In genomic region chr4:70734971-70735370, GRCh38 we compare ENCODE assay signal across 8 cellular contexts. TPM values are rescaled to one million over a fixed set of nuclear protein-coding genes. Genes with fewer than 3 reads are reported as not detected.
DNase-seq lines count a peak whose midpoint lies in the region; ATAC-seq lines count a peak whose summit lies in the region.

No MANE protein-coding gene starts in this region.

- H3K36me3 Mint-ChIP-seq in activated CD4-positive, alpha-beta T cell treated with anti-CD3 and anti-CD28 coated beads, Interleukin-2, amount 10 ng/mL, durations not matched to agents 7 days and 5 days (ENCODE audit: low read depth) = no peaks in the 10 kb centered on the region
- no peaks in the 10 kb centered on the region for H3K36me3 Mint-ChIP-seq in T-helper 17 cell (ENCODE audit: low read depth)

- H3K27ac Mint-ChIP-seq in activated CD4-positive, alpha-beta T cell treated with anti-CD3 and anti-CD28 coated beads, Interleukin-2, amount 10 ng/mL, durations not matched to agents 7 days and 5 days = peak overlapping the region; percentile 94
- H3K27ac Mint-ChIP-seq in T-helper 17 cell = peak overlapping the region; percentile 92

- POLR2A ChIA-PET in activated CD4-positive, alpha-beta T cell treated with anti-CD3 and anti-CD28 coated beads, Interleukin-2, amount 10 ng/mL, durations not matched to agents 7 days and 5 days (lab: Charles Lee) = interaction anchor here (0.5 to 0.9 kb wide), 5 partner anchors 13 to 85 kb away, joined by 3 to 7 read pairs (median 3); partner anchors contain the start of gene RUFY3

- no peaks in the 10 kb centered on the region for H3K9me3 ChIP-seq in T-helper 17 cell (ENCODE audit: control insufficient read depth, low read length, poor library complexity, severe bottlenecking)

- CTCF ChIA-PET in activated CD4-positive, alpha-beta T cell treated with anti-CD3 and anti-CD28 coated beads, Interleukin-2, amount 10 ng/mL, durations not matched to agents 7 days and 5 days (lab: Charles Lee) = interaction anchor here (0.8 to 2.6 kb wide), 11 partner anchors 9 to 103 kb away, joined by 3 to 10 read pairs (median 5); partner anchors contain the start of gene UTP3

- H3K9me3 Mint-ChIP-seq in activated CD4-positive, alpha-beta T cell treated with anti-CD3 and anti-CD28 coated beads, Interleukin-2, amount 10 ng/mL, durations not matched to agents 7 days and 5 days = no peaks in the 10 kb centered on the region

- ATAC-seq in T-helper 17 cell (peak; percentile 45), HG03097 (IDR thresholded peaks at IDR 0.05; ENCODE audit: low FRiP score, unreplicated experiment) (no peak), HG03521 (IDR thresholded peaks at IDR 0.05; ENCODE audit: unreplicated experiment) (no peak)
- peak; percentile 37 for ATAC-seq in stimulated activated naive CD8-positive, alpha-beta T cell treated with anti-CD3 and anti-CD28 coated beads, Interleukin-15, Interleukin-2, amounts not matched to agents 100 U/mL and 50 U/mL, for 24 hours

- H3K27me3 Mint-ChIP-seq in activated CD4-positive, alpha-beta T cell treated with anti-CD3 and anti-CD28 coated beads, Interleukin-2, amount 10 ng/mL, durations not matched to agents 7 days and 5 days = no peaks in the 10 kb centered on the region
- no peaks in the 10 kb centered on the region for H3K27me3 Mint-ChIP-seq in T-helper 17 cell

- peak overlapping the region; percentile 73 for H3K4me3 Mint-ChIP-seq in activated CD4-positive, alpha-beta T cell treated with anti-CD3 and anti-CD28 coated beads, Interleukin-2, amount 10 ng/mL, durations not matched to agents 7 days and 5 days
- H3K4me3 Mint-ChIP-seq in T-helper 17 cell = peak overlapping the region; percentile 91

- H3K4me1 Mint-ChIP-seq in activated CD4-positive, alpha-beta T cell treated with anti-CD3 and anti-CD28 coated beads, Interleukin-2, amount 10 ng/mL, durations not matched to agents 7 days and 5 days = peaks cover 47% of the 10 kb centered on the region
- H3K4me1 Mint-ChIP-seq in T-helper 17 cell = peaks cover 34% of the 10 kb centered on the region

- peak; percentile 14 for DNase-seq in activated CD4-positive, alpha-beta T cell treated with anti-CD3 and anti-CD28 coated beads, Interleukin-2, amount 10 ng/mL, durations not matched to agents 7 days and 5 days
- DNase-seq in activated CD4-positive, alpha-beta T cell treated with anti-CD3 and anti-CD28 coated beads for 48 hours = no peak
- no peak for DNase-seq in T-helper 17 cell
- DNase-seq in glomerular visceral epithelial cell (ENCODE audit: extremely low spot score) = peak; percentile 18
- DNase-seq in stimulated activated naive CD8-positive, alpha-beta T cell treated with anti-CD3 and anti-CD28 coated beads, Interleukin-15, Interleukin-2, amounts not matched to agents 100 U/mL and 50 U/mL, for 24 hours = no peak
- no peak for DNase-seq in SHP77 treated with DMSO at 0.1 percent for 48 hours (lab: John Stamatoyannopoulos, UW)

RNA-seq across cellular contexts. Expression of gene RUFY3, which starts 13.2 kb away (rescaled TPM):
- total RNA-seq in activated CD4-positive, alpha-beta T cell treated with anti-CD3 and anti-CD28 coated beads, Interleukin-2, amount 10 ng/mL, durations not matched to agents 7 days and 5 days = 10 to 100 TPM; 28.6 to 29.3 TPM
- total RNA-seq in T-helper 17 cell = 10 to 100 TPM; 32.8 to 33.0 TPM

RNA-seq across cellular contexts. Expression of gene UTP3, which starts 46.6 kb away (rescaled TPM):
- total RNA-seq in activated CD4-positive, alpha-beta T cell treated with anti-CD3 and anti-CD28 coated beads, Interleukin-2, amount 10 ng/mL, durations not matched to agents 7 days and 5 days = 10 to 100 TPM; 38.1 to 40.2 TPM
- 10 to 100 TPM; 16.8 to 18.1 TPM for total RNA-seq in T-helper 17 cell

Comparison
In these comparisons a context has a peak if more than half of its experiments do, and no peak if none do; other contexts are left out.
1. DNase-seq: peak in activated CD4-positive, alpha-beta T cell treated with anti-CD3 and anti-CD28 coated beads, Interleukin-2, amount 10 ng/mL, durations not matched to agents 7 days and 5 days (single experiment) and glomerular visceral epithelial cell (single experiment); none in activated CD4-positive, alpha-beta T cell treated with anti-CD3 and anti-CD28 coated beads for 48 hours (single experiment), T-helper 17 cell (0 of 3), stimulated activated naive CD8-positive, alpha-beta T cell treated with anti-CD3 and anti-CD28 coated beads, Interleukin-15, Interleukin-2, amounts not matched to agents 100 U/mL and 50 U/mL, for 24 hours (single experiment) and SHP77 treated with DMSO at 0.1 percent for 48 hours (single experiment).
2. ATAC-seq: peak in T-helper 17 cell (single experiment) and stimulated activated naive CD8-positive, alpha-beta T cell treated with anti-CD3 and anti-CD28 coated beads, Interleukin-15, Interleukin-2, amounts not matched to agents 100 U/mL and 50 U/mL, for 24 hours (single experiment); none in HG03097 (single experiment) and HG03521 (single experiment).